ENCODE assay signal across 8 cellular contexts in genomic region chr6:3621411-3621810, GRCh38.
"Had no signal": no experiment of that assay in that cellular context is flagged by ENCODE, and none has a peak within 500 bp of the region (broad histone marks: within the 10 kb centered on the region; RNA-seq: fewer than 3 reads in every experiment).

No MANE protein-coding gene starts in this region.

- H3K4me3 Mint-ChIP-seq: HFFc6 had no signal

- H3K27ac Mint-ChIP-seq: HFFc6 had no signal

- DNase-seq: GM23248, GOT3, H7, HFFc6, IMR-90 had no signal

- H3K4me3 ChIP-seq: GM23248, HAP-1, K562 had no signal

- ATAC-seq: HCT116, K562 had no signal

- H3K9me3 Mint-ChIP-seq: HFFc6 had no signal

- H3K27ac ChIP-seq: GM23248 had no signal
